In genomic region chr3:183116051-183116614, GRCh38 we compare ENCODE assay signal across 8 cellular contexts. TPM values are rescaled to one million over a fixed set of nuclear protein-coding genes. Genes with fewer than 3 reads are reported as not detected.
DNase-seq lines count a peak whose midpoint lies in the region; ATAC-seq and TF ChIP-seq lines count a peak whose summit lies in the region.

No MANE protein-coding gene starts in this region.

- no peaks in the 10 kb centered on the region for H3K36me3 Mint-ChIP-seq in activated naive CD8-positive, alpha-beta T cell treated with anti-CD3 and anti-CD28 coated beads, Interleukin-2, amount 50 U/mL, for 24 hours (ENCODE audit: low read depth)

- H3K9me2 ChIP-seq in SK-N-SH = no peaks in the 10 kb centered on the region

- TF ChIP-seq EP300 in SK-N-SH (IDR thresholded peaks at IDR 0.05; ENCODE audit: borderline replicate concordance in 1 of 2, low read depth in 1 of 2, low read length in 1 of 2) = no peak

- no peaks in the 10 kb centered on the region for H3K9me3 Mint-ChIP-seq in activated naive CD8-positive, alpha-beta T cell treated with anti-CD3 and anti-CD28 coated beads, Interleukin-2, amount 50 U/mL, for 24 hours

- CTCF ChIA-PET in SK-N-SH (lab: Yijun Ruan, JAX) = interaction anchor here (0.6 to 7.2 kb wide), 5 partner anchors 62 to 687 kb away, joined by 3 to 42 read pairs (median 8); no protein-coding TSS in a partner anchor

- H3K4me1 ChIP-seq in SK-N-SH (ENCODE audit: control insufficient read depth in 1 of 2, insufficient read depth in 2 of 2, low read depth in 1 of 2, low read length in 1 of 2) (peaks cover 0 to 21% of the 10 kb centered on the region in 2 experiments; a peak in 1 of 4 replicates), left lung (peaks cover 0 to 7% of the 10 kb centered on the region in 2 donors)

- H3K27me3 ChIP-seq in SK-N-SH (ENCODE audit: insufficient read depth) = peaks cover 21% of the 10 kb centered on the region
- H3K27me3 ChIP-seq in left lung = peaks cover 0 to 39% of the 10 kb centered on the region in 2 donors

- H2AFZ ChIP-seq in SK-N-SH (ENCODE audit: low read depth) = no peak overlapping the region

- TF ChIP-seq RAD21 in SK-N-SH (IDR thresholded peaks at IDR 0.05; ENCODE audit: low read length) = no peak

- intact Hi-C loops in left lung (cut with DNase I) = no loop called here

- TF ChIP-seq CTCF in LNCaP clone FGC (IDR thresholded peaks at IDR 0.05; ENCODE audit: control insufficient read depth, extremely low read depth, insufficient read depth) (no peak), SK-N-SH (IDR thresholded peaks at IDR 0.05) (no peak), left lung (IDR thresholded peaks at IDR 0.05) (no peak)

- peak; percentile 98 for DNase-seq in DMS79 treated with DMSO at 0.1 percent for 48 hours (lab: John Stamatoyannopoulos, UW)
- DNase-seq in LNCaP clone FGC (ENCODE audit: low read depth) = peak; percentile 74
- DNase-seq in SK-N-SH = peak; percentile 85
- DNase-seq in activated naive CD8-positive, alpha-beta T cell treated with anti-CD3 and anti-CD28 coated beads, Interleukin-2, amount 50 U/mL, for 24 hours = peak; percentile 65
- DNase-seq in left lung = peak; percentile 50 to 79
- DNase-seq in stimulated activated CD8-positive, alpha-beta memory T cell treated with anti-CD3 and anti-CD28 coated beads, Interleukin-12 subunit alpha, Interleukin-12 subunit beta, amount 100 ng/mL, for 24 hours (ENCODE audit: extremely low read depth) = peak; percentile 25

- ATAC-seq in GM21737 (IDR thresholded peaks at IDR 0.05; ENCODE audit: unreplicated experiment) (peak; percentile 56), left lung (peak; percentile 72), HG02970 (IDR thresholded peaks at IDR 0.05; ENCODE audit: low FRiP score, unreplicated experiment) (no peak)
- ATAC-seq in activated naive CD8-positive, alpha-beta T cell treated with anti-CD3 and anti-CD28 coated beads, Interleukin-2, amount 50 U/mL, for 24 hours = peak; percentile 87

- no peak overlapping the region for H3K27ac ChIP-seq in SK-N-SH (ENCODE audit: low read depth in 2 of 2, low read length in 1 of 2)
- H3K27ac ChIP-seq in left lung = no peak overlapping the region

- H3K9me3 ChIP-seq in SK-N-SH (no peaks in the 10 kb centered on the region), left lung (no peaks in the 10 kb centered on the region)

- peak overlapping the region; percentile 70 for H3K4me3 Mint-ChIP-seq in activated naive CD8-positive, alpha-beta T cell treated with anti-CD3 and anti-CD28 coated beads, Interleukin-2, amount 50 U/mL, for 24 hours

- H3K4me1 Mint-ChIP-seq in activated naive CD8-positive, alpha-beta T cell treated with anti-CD3 and anti-CD28 coated beads, Interleukin-2, amount 50 U/mL, for 24 hours = peaks cover 6% of the 10 kb centered on the region

- H3K36me3 ChIP-seq in SK-N-SH (replicated peaks in 1 of 2; ENCODE audit: control insufficient read depth in 1 of 2, insufficient read depth in 2 of 2, low read length in 1 of 2) = no peaks in the 10 kb centered on the region
- no peaks in the 10 kb centered on the region for H3K36me3 ChIP-seq in left lung

- peaks cover 8% of the 10 kb centered on the region for H3K27me3 Mint-ChIP-seq in activated naive CD8-positive, alpha-beta T cell treated with anti-CD3 and anti-CD28 coated beads, Interleukin-2, amount 50 U/mL, for 24 hours

- no peaks in the 10 kb centered on the region for H3K79me2 ChIP-seq in SK-N-SH (ENCODE audit: insufficient read depth)

- H3K9ac ChIP-seq in SK-N-SH = no peak overlapping the region

- POLR2A ChIA-PET in SK-N-SH (lab: Yijun Ruan, JAX) = no interaction called here

- H4K20me1 ChIP-seq in SK-N-SH (ENCODE audit: insufficient read depth) = no peaks in the 10 kb centered on the region

- no peak overlapping the region for H3K27ac Mint-ChIP-seq in activated naive CD8-positive, alpha-beta T cell treated with anti-CD3 and anti-CD28 coated beads, Interleukin-2, amount 50 U/mL, for 24 hours

- H3F3A ChIP-seq in SK-N-SH (replicated peaks; ENCODE audit: insufficient read depth) = no peaks in the 10 kb centered on the region

- peak overlapping the region; percentile 43 for H3K4me3 ChIP-seq in LNCaP clone FGC (ENCODE audit: low read depth, low read length)
- H3K4me3 ChIP-seq in SK-N-SH (ENCODE audit: low read depth in 2 of 2, low read length in 1 of 2) = peak overlapping the region in 1 of 2 experiments; percentile 55; a peak in 2 of 4 replicates
- H3K4me3 ChIP-seq in left lung = no peak overlapping the region

- peak overlapping the region; percentile 37; the same call in 1 of the 2 replicates for H3K4me2 ChIP-seq in SK-N-SH

- WGBS in SK-N-SH (ENCODE audit: low lambda C conversion rate) = 2% methylated on average over 10 of the region's 25 CpGs

TF ChIP-seq in SK-N-SH, 30 proteins besides CTCF, POLR2A, EP300 and RAD21:
- peak; percentile 93 for TF ChIP-seq NRF1 (IDR thresholded peaks at IDR 0.05; ENCODE audit: low read depth, low read length)
- TF ChIP-seq ZBTB33 (IDR thresholded peaks at IDR 0.05; ENCODE audit: borderline replicate concordance, low read depth) = no peak

RNA-seq across cellular contexts. Expression of gene MCCC1, which starts 16.8 kb away (rescaled TPM):
- polyA plus RNA-seq in SK-N-SH (2012; rRNA removed) = 15.4 and 19.4 TPM in 2 replicates
- polyA plus RNA-seq in SK-N-SH (2012; cell fraction: cytosol; rRNA removed) = 17.6 and 18.1 TPM in 2 replicates
- 12.9 and 19.6 TPM in 2 replicates for polyA plus RNA-seq in SK-N-SH (2012; cell fraction: nucleus; rRNA removed)
- total RNA-seq in left lung = 10 to 100 TPM; 45.4 to 61.8 TPM

RNA-seq across cellular contexts. Expression of gene LAMP3, which starts 46.4 kb away (rescaled TPM):
- polyA plus RNA-seq in SK-N-SH (2012; rRNA removed) = 0.06 and 0.21 TPM in 2 replicates
- polyA plus RNA-seq in SK-N-SH (2012; cell fraction: cytosol; rRNA removed) = 0.06 and 0.14 TPM in 2 replicates
- 0.01 and 0.07 TPM in 2 replicates for polyA plus RNA-seq in SK-N-SH (2012; cell fraction: nucleus; rRNA removed)
- 100 to 1,000 TPM; 201 to 243 TPM for total RNA-seq in left lung

Comparison
In these comparisons a context has a peak if more than half of its experiments do, and no peak if none do; other contexts are left out.
1. DNase-seq: peak in every context shown above with its lines; median percentile 98 in DMS79 treated with DMSO at 0.1 percent for 48 hours; 85 in SK-N-SH; 74 in LNCaP clone FGC; 65 in activated naive CD8-positive, alpha-beta T cell treated with anti-CD3 and anti-CD28 coated beads, Interleukin-2, amount 50 U/mL, for 24 hours; 64 in left lung; 25 in stimulated activated CD8-positive, alpha-beta memory T cell treated with anti-CD3 and anti-CD28 coated beads, Interleukin-12 subunit alpha, Interleukin-12 subunit beta, amount 100 ng/mL, for 24 hours.